Comparison of ENCODE assay signal across 3 cellular contexts in the genomic region with DNA sequence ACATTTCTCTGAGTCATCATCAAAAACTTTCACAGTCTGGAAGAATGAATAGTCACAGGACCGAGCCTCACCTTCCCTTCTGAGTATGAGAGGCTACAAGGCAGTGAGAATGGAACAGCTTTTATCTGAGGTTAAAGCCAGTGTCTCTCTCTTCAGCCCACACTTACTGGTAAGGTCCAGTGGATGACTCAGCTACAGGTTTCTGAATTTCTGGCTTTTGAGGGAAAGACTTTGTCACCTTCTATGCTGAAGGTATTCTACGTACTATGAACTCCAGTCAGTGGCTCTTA. TPM values are rescaled to one million over a fixed set of nuclear protein-coding genes. Genes with fewer than 3 reads are reported as not detected.
"Had no signal": no experiment of that assay in that cellular context is flagged by ENCODE, and none has a peak within 500 bp of the region (broad histone marks: within the 10 kb centered on the region; RNA-seq: fewer than 3 reads in every experiment).

No MANE protein-coding gene starts in this region.

RNA-seq across cellular contexts. Expression of a gene that starts 37.5 kb away (rescaled TPM):
- total RNA-seq: activated T-helper 2 cell treated with anti-CD3 and anti-CD28 coated beads, Interferon-gamma antibody, Interleukin-2, Interleukin-4, amounts not matched to agents 10 μg/mL and 5 μg/mL and 100 μg/mL, durations not matched to agents 14 hours and 24 hours and 36 hours; OCI-LY7; Right ventricle myocardium inferior had no signal
